ENCODE assay signal across 1 cellular context in the genomic region with DNA sequence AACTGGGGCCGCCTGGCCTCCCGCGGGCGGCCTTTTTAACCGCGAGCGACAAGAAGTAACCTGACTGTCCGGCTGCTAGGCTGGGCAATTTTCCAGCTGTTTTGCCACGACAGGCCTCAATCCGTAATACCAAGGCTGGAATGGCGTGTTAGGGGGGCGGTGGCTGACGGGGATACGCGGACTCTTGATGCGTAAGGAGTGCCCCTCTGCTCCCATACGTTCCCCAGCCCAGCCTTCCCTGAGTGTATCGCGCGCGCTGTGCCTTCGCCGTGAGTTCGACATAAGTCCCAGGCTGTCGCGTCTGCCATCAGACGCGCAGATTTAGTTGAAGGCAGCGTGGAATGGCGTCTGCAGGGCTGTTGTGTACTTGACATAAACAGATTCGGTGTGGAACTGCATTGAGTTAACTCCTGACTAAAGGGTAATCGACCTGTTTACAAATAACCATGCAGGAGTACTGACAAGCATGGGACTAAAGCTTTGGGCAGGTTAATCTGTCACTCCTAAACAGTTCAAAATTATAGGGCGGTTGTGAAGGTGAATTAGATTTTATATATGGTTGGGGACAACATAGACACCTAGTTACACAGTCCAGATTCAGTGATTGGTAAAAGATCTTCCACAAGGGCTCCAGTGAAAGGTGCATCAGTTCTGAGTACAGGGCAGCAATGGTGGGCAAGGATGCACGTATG.
A peak's percentile ranks its signal among the peaks of the same experiment; 100 is the strongest.
TF ChIP-seq lines count a peak whose summit lies in the region.

No MANE protein-coding gene starts in this region.

TF ChIP-seq in HepG2, 621 proteins besides CTCF, POLR2A, EP300 and RAD21 (continued from another document and continues in another):
- no peak; the same call in none of the 2 replicates for TF ChIP-seq FOXP4 (CRISPR knock-in tag; IDR thresholded peaks at IDR 0.05)
- TF ChIP-seq PRPF4 (IDR thresholded peaks at IDR 0.05; ENCODE audit: low read depth, low read length, poor library complexity, severe bottlenecking), result no peak
- TF ChIP-seq, protein P1, sequence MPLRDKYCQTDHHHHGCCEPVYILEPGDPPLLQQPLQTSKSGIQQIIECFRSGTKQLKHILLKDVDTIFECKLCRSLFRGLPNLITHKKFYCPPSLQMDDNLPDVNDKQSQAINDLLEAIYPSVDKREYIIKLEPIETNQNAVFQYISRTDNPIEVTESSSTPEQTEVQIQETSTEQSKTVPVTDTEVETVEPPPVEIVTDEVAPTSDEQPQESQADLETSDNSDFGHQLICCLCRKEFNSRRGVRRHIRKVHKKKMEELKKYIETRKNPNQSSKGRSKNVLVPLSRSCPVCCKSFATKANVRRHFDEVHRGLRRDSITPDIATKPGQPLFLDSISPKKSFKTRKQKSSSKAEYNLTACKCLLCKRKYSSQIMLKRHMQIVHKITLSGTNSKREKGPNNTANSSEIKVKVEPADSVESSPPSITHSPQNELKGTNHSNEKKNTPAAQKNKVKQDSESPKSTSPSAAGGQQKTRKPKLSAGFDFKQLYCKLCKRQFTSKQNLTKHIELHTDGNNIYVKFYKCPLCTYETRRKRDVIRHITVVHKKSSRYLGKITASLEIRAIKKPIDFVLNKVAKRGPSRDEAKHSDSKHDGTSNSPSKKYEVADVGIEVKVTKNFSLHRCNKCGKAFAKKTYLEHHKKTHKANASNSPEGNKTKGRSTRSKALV (CRISPR knock-in tag; IDR thresholded peaks at IDR 0.05), result no peak
- no peak for TF ChIP-seq PBX2 (CRISPR knock-in tag; IDR thresholded peaks at IDR 0.05)
- TF ChIP-seq HIVEP1 (CRISPR knock-in tag; IDR thresholded peaks at IDR 0.05), result no peak
- no peak for TF ChIP-seq ZNF207 (IDR thresholded peaks at IDR 0.05; ENCODE audit: borderline replicate concordance)
- peak; percentile 14; the same call in 1 of the 2 replicates for TF ChIP-seq LBX2 (CRISPR knock-in tag; IDR thresholded peaks at IDR 0.05; ENCODE audit: borderline replicate concordance)
- TF ChIP-seq HOXA9 (CRISPR knock-in tag; IDR thresholded peaks at IDR 0.05; ENCODE audit: borderline replicate concordance), result peak; percentile 65
- TF ChIP-seq, protein P2, sequence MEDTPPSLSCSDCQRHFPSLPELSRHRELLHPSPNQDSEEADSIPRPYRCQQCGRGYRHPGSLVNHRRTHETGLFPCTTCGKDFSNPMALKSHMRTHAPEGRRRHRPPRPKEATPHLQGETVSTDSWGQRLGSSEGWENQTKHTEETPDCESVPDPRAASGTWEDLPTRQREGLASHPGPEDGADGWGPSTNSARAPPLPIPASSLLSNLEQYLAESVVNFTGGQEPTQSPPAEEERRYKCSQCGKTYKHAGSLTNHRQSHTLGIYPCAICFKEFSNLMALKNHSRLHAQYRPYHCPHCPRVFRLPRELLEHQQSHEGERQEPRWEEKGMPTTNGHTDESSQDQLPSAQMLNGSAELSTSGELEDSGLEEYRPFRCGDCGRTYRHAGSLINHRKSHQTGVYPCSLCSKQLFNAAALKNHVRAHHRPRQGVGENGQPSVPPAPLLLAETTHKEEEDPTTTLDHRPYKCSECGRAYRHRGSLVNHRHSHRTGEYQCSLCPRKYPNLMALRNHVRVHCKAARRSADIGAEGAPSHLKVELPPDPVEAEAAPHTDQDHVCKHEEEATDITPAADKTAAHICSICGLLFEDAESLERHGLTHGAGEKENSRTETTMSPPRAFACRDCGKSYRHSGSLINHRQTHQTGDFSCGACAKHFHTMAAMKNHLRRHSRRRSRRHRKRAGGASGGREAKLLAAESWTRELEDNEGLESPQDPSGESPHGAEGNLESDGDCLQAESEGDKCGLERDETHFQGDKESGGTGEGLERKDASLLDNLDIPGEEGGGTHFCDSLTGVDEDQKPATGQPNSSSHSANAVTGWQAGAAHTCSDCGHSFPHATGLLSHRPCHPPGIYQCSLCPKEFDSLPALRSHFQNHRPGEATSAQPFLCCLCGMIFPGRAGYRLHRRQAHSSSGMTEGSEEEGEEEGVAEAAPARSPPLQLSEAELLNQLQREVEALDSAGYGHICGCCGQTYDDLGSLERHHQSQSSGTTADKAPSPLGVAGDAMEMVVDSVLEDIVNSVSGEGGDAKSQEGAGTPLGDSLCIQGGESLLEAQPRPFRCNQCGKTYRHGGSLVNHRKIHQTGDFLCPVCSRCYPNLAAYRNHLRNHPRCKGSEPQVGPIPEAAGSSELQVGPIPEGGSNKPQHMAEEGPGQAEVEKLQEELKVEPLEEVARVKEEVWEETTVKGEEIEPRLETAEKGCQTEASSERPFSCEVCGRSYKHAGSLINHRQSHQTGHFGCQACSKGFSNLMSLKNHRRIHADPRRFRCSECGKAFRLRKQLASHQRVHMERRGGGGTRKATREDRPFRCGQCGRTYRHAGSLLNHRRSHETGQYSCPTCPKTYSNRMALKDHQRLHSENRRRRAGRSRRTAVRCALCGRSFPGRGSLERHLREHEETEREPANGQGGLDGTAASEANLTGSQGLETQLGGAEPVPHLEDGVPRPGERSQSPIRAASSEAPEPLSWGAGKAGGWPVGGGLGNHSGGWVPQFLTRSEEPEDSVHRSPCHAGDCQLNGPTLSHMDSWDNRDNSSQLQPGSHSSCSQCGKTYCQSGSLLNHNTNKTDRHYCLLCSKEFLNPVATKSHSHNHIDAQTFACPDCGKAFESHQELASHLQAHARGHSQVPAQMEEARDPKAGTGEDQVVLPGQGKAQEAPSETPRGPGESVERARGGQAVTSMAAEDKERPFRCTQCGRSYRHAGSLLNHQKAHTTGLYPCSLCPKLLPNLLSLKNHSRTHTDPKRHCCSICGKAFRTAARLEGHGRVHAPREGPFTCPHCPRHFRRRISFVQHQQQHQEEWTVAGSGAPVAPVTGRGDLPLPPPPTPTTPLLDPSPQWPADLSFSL (CRISPR knock-in tag; IDR thresholded peaks at IDR 0.05), result 0 out of 2 replicates have a peak, but pooled peaks have one; percentile 17
- TF ChIP-seq HNRNPUL1 (IDR thresholded peaks at IDR 0.05; ENCODE audit: low read depth, low read length), result no peak
- TF ChIP-seq TOE1 (CRISPR knock-in tag; IDR thresholded peaks at IDR 0.05), result no peak; the same call in 1 of the 2 replicates
- no peak for TF ChIP-seq CENPX (CRISPR knock-in tag; IDR thresholded peaks at IDR 0.05)
- TF ChIP-seq SNAPC4 (CRISPR knock-in tag; IDR thresholded peaks at IDR 0.05), result no peak
- TF ChIP-seq SIN3B (IDR thresholded peaks at IDR 0.05; ENCODE audit: low read length), result no peak
- TF ChIP-seq ZNF567 (CRISPR knock-in tag; IDR thresholded peaks at IDR 0.05; ENCODE audit: borderline replicate concordance), result 0 out of 2 replicates have a peak, but pooled peaks have one; percentile 13
- TF ChIP-seq, protein P3, sequence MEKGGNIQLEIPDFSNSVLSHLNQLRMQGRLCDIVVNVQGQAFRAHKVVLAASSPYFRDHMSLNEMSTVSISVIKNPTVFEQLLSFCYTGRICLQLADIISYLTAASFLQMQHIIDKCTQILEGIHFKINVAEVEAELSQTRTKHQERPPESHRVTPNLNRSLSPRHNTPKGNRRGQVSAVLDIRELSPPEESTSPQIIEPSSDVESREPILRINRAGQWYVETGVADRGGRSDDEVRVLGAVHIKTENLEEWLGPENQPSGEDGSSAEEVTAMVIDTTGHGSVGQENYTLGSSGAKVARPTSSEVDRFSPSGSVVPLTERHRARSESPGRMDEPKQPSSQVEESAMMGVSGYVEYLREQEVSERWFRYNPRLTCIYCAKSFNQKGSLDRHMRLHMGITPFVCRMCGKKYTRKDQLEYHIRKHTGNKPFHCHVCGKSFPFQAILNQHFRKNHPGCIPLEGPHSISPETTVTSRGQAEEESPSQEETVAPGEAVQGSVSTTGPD (CRISPR knock-in tag; IDR thresholded peaks at IDR 0.05), result no peak; the same call in 1 of the 2 replicates
- no peak for TF ChIP-seq TP53 (CRISPR knock-in tag; conservative IDR thresholded peaks at IDR 0.05)
- TF ChIP-seq ZNF331 (CRISPR knock-in tag; IDR thresholded peaks at IDR 0.05), result peak; percentile 43; the same call in 1 of the 2 replicates
- no peak for TF ChIP-seq ZNF317 (CRISPR knock-in tag; IDR thresholded peaks at IDR 0.05)
